In genomic region chr19:53774491-53774890, GRCh38 we compare ENCODE assay signal across 3 cellular contexts. TPM values are rescaled to one million over a fixed set of nuclear protein-coding genes. Genes with fewer than 3 reads are reported as not detected.
"Had no signal": no experiment of that assay in that cellular context is flagged by ENCODE, and none has a peak within 500 bp of the region (broad histone marks: within the 10 kb centered on the region; RNA-seq: fewer than 3 reads in every experiment).

No MANE protein-coding gene starts in this region.

RNA-seq across cellular contexts. Expression of gene NLRP12, which starts 49.6 kb away (rescaled TPM):
- total RNA-seq: M059J, PC-3, SJSA1 had no signal
